Comparison of ENCODE assay signal across 8 cellular contexts in the genomic region with DNA sequence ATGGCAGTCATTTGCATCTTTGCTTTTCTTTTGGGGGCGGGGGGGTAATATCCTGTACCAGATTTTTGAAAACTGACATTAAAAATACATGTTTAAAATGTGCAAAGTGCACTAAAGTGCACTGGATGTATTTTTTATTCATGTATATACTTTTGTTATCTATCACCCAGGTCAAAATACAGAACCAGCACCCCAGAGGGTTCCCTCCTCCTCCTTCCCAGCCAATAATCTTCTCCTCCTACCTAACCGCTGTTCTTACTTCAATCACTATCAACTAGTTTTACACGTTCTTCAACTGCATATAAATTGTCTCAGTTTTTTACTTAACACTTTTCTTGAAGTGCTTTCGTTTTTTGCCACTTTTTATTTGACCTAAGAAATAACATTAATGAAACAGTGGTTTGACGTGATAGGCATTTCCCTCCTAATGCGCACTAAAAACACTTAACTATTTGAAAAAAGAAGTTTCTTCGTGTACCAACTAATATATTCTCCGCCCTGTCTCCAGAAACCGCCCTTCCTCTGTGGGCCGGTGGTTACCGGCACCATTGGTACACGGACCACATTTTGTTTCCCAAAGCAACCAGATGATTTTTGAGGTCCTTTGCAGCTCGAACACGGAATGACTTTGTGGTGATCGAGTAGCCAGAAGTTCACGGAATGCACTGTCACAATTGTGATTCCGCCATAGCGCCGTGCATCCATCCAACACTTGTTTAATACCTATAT. TPM values are rescaled to one million over a fixed set of nuclear protein-coding genes. Genes with fewer than 3 reads are reported as not detected.
DNase-seq lines count a peak whose midpoint lies in the region; ATAC-seq, FAIRE-seq and TF ChIP-seq lines count a peak whose summit lies in the region.

No MANE protein-coding gene starts in this region.

- H3K4me1 ChIP-seq in DOHH2 (ENCODE audit: control insufficient read depth, low read length) (peaks cover 34% of the 10 kb centered on the region), NT2/D1 (ENCODE audit: insufficient read depth, insufficient read length) (no peaks in the 10 kb centered on the region), keratinocyte (ENCODE audit: control insufficient read depth, extremely low read depth, insufficient read depth, low read length) (peaks cover 23% of the 10 kb centered on the region)

- H3K4me3 ChIP-seq in DOHH2 (ENCODE audit: low read length): peak overlapping the region; percentile 81
- peak overlapping the region; percentile 52 for H3K4me3 ChIP-seq in NT2/D1 (ENCODE audit: insufficient read length, low read depth)
- H3K4me3 ChIP-seq in keratinocyte (ENCODE audit: control insufficient read depth in 2 of 3, extremely low read depth in 1 of 3, insufficient read depth in 2 of 3, low read depth in 1 of 3, low read length in 3 of 3): peak overlapping the region; percentile 62 to 77 (median 76)

- no peak for FAIRE-seq in keratinocyte (lab: Jason Lieb, UNC)

- H3K9me3 ChIP-seq in DOHH2 (ENCODE audit: control insufficient read depth, insufficient read depth, low read length) (no peaks in the 10 kb centered on the region), NT2/D1 (ENCODE audit: insufficient read depth, low read length) (no peaks in the 10 kb centered on the region), keratinocyte (ENCODE audit: control insufficient read depth, low read depth, low read length) (no peaks in the 10 kb centered on the region)

- H3K27ac Mint-ChIP-seq in activated naive CD4-positive, alpha-beta T cell treated with anti-CD3 and anti-CD28 coated beads, Interleukin-2, amount 50 U/mL, for 72 hours: peak overlapping the region; percentile 87 to 96

- H2AFZ ChIP-seq in keratinocyte (ENCODE audit: control insufficient read depth, low read length): peak overlapping the region; percentile 49

- H4K20me1 ChIP-seq in DOHH2 (ENCODE audit: control insufficient read depth, insufficient read depth, low read depth, low read length): peaks cover 10% of the 10 kb centered on the region
- no peaks in the 10 kb centered on the region for H4K20me1 ChIP-seq in keratinocyte (ENCODE audit: control insufficient read depth, extremely low read depth, insufficient read depth, low read length)

- H3K9me2 ChIP-seq in DOHH2 (replicated peaks; ENCODE audit: control insufficient read depth, low read length): no peaks in the 10 kb centered on the region

- H3K9me1 ChIP-seq in keratinocyte (ENCODE audit: control insufficient read depth, extremely low read depth, insufficient read depth, low read length): no peaks in the 10 kb centered on the region

- peak overlapping the region; percentile 73 for H3K9ac ChIP-seq in NT2/D1 (ENCODE audit: insufficient read length, low read depth)
- H3K9ac ChIP-seq in keratinocyte (ENCODE audit: control insufficient read depth, extremely low read depth, insufficient read depth, low read length): peak overlapping the region; percentile 74

- H3K36me3 Mint-ChIP-seq in activated naive CD4-positive, alpha-beta T cell treated with anti-CD3 and anti-CD28 coated beads, Interleukin-2, amount 50 U/mL, for 72 hours: no peaks in the 10 kb centered on the region

- H3K27me3 ChIP-seq in DOHH2 (ENCODE audit: control insufficient read depth, low read length): no peaks in the 10 kb centered on the region
- H3K27me3 ChIP-seq in NT2/D1 (ENCODE audit: insufficient read depth, insufficient read length): no peaks in the 10 kb centered on the region
- no peaks in the 10 kb centered on the region for H3K27me3 ChIP-seq in keratinocyte (ENCODE audit: control insufficient read depth, extremely low read depth, insufficient read depth, low read length)

- peak in 1 of 2 donors; percentile 16 for ATAC-seq in activated naive CD4-positive, alpha-beta T cell treated with anti-CD3 and anti-CD28 coated beads, Interleukin-2, amount 50 U/mL, for 72 hours
- no peak for ATAC-seq in HG03378 (IDR thresholded peaks at IDR 0.05; ENCODE audit: unreplicated experiment)
- no peak for ATAC-seq in HG02870 (IDR thresholded peaks at IDR 0.05; ENCODE audit: unreplicated experiment)

- dilution Hi-C loops in keratinocyte (cut with MboI; ENCODE audit: extremely low pct_ligation_motif_present, low sequenced_read_pairs): no loop called here

- no peak for DNase-seq in NT2/D1 (ENCODE audit: low read depth, low spot score)
- peak in 1 of 2 donors; percentile 38 for DNase-seq in activated naive CD4-positive, alpha-beta T cell treated with anti-CD3 and anti-CD28 coated beads, Interleukin-2, amount 50 U/mL, for 72 hours (ENCODE audit: low spot score in 2 of 2)
- no peak for DNase-seq in keratinocyte (ENCODE audit: low read depth, low spot score)
- DNase-seq in stimulated activated CD4-positive, alpha-beta T cell treated with anti-CD3 and anti-CD28 coated beads, TNF-alpha, amount 100 ng/mL, for 1 hour (ENCODE audit: low read depth in 3 of 3, low spot score in 1 of 3): peak in 2 of 3 donors; percentile 2 to 5
- DNase-seq in pons (ENCODE audit: low spot score): no peak

- peaks cover 38% of the 10 kb centered on the region for H3K79me2 ChIP-seq in DOHH2 (ENCODE audit: control insufficient read depth, low read length)
- peaks cover 34% of the 10 kb centered on the region for H3K79me2 ChIP-seq in keratinocyte (ENCODE audit: control insufficient read depth, insufficient read depth, low read length)

- H3K27ac ChIP-seq in DOHH2 (ENCODE audit: low read depth, low read length): peak overlapping the region; percentile 61
- H3K27ac ChIP-seq in keratinocyte (ENCODE audit: control insufficient read depth, insufficient read depth, low read length): peak overlapping the region; percentile 79

- no peak for TF ChIP-seq CTCF in DOHH2 (IDR thresholded peaks at IDR 0.05; ENCODE audit: low read depth, low read length, poor library complexity, severe bottlenecking)
- TF ChIP-seq CTCF in keratinocyte (optimal IDR thresholded peaks at IDR 0.05 in 1 of 3, IDR thresholded peaks at IDR 0.05 in 1 of 3, conservative IDR thresholded peaks at IDR 0.05 in 1 of 3; ENCODE audit: extremely low read depth in 1 of 3, insufficient read depth in 2 of 3, low read length in 3 of 3): no peak

- H3K4me2 ChIP-seq in DOHH2 (ENCODE audit: low read length): peak overlapping the region; percentile 68
- peak overlapping the region; percentile 85 for H3K4me2 ChIP-seq in keratinocyte (ENCODE audit: control insufficient read depth, extremely low read depth, insufficient read depth, low read depth, low read length)

- H3F3A ChIP-seq in DOHH2 (ENCODE audit: control insufficient read depth, insufficient read depth): peaks cover 18% of the 10 kb centered on the region

- peaks cover 0 to 4% of the 10 kb centered on the region in 2 donors for H3K9me3 Mint-ChIP-seq in activated naive CD4-positive, alpha-beta T cell treated with anti-CD3 and anti-CD28 coated beads, Interleukin-2, amount 50 U/mL, for 72 hours

- H3K36me3 ChIP-seq in DOHH2 (ENCODE audit: control insufficient read depth, low read length) (peaks cover 21% of the 10 kb centered on the region), NT2/D1 (ENCODE audit: insufficient read depth, insufficient read length, low read length) (peaks cover 11% of the 10 kb centered on the region), keratinocyte (ENCODE audit: control insufficient read depth in 2 of 2, extremely low read depth in 1 of 2, insufficient read depth in 2 of 2, low read length in 2 of 2) (no peaks in the 10 kb centered on the region)

RNA-seq across cellular contexts. Expression of gene AKAP13, which starts 0.8 kb away (rescaled TPM):
- total RNA-seq in activated naive CD4-positive, alpha-beta T cell treated with anti-CD3 and anti-CD28 coated beads, Interleukin-2, amount 50 U/mL, for 72 hours: 100 to 1,000 TPM; 105 to 106 TPM
- polyA plus RNA-seq in keratinocyte: 8.4 to 17.0 TPM (median 16.7 TPM) in 3 replicates
- polyA plus RNA-seq in keratinocyte (2011; ENCODE audit: low read depth): 156 TPM
- polyA plus RNA-seq in keratinocyte (2011; cell fraction: cytosol; rRNA removed): 8.4 and 9.5 TPM in 2 replicates
- polyA plus RNA-seq in keratinocyte (2011; cell fraction: nucleus; rRNA removed): 59.3 and 73.1 TPM in 2 replicates
- polyA plus RNA-seq in keratinocyte (2012; ENCODE audit: low replicate concordance): 17.9 and 38.7 TPM in 2 replicates
- 53.0 to 98.1 TPM (median 93.5 TPM) in 3 replicates for polyA minus RNA-seq in keratinocyte
- polyA minus RNA-seq in keratinocyte (2011; cell fraction: cytosol; rRNA and poly(A)+ RNA removed): 21.5 TPM
- polyA minus RNA-seq in keratinocyte (2011; cell fraction: nucleus; rRNA and poly(A)+ RNA removed): 110 and 218 TPM in 2 replicates

Comparison
In these comparisons a context has a peak if more than half of its experiments do, and no peak if none do; other contexts are left out.
1. DNase-seq: peak in stimulated activated CD4-positive, alpha-beta T cell treated with anti-CD3 and anti-CD28 coated beads, TNF-alpha, amount 100 ng/mL, for 1 hour (2 of 3); none in NT2/D1 (single experiment), keratinocyte (single experiment) and pons (single experiment).
2. Peak in every context shown above with its lines, with median percentiles within 50 percentile points of each other: H3K4me3 ChIP-seq.